Comparison of ENCODE assay signal across 9 cellular contexts in the genomic region with DNA sequence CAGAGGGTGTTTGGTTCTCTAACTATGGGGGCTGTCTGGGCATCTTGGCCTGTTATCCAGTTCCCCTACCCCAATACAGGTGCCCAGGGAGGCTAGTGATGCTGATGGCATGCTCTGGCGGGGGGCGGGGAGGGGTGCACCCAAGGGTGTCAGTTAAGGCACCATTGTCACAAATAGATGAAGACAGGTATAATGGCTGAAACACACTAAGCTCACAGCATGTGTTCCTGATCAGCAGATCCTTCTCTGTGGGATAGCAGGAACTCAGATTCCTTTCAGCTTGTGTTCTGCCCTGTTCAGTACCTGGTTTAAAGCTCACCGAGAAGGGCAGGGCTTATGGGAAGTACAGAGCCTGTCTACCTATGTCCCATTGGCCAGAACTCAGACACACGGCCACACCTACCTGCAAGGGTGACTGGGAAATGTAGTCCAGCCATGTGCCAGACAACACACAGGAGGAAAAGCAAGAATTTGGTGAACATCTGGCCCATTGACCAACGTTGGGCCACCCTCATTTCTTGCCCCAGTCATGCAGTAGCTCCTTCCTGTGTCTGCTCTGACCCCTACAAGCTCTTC. TPM values are rescaled to one million over a fixed set of nuclear protein-coding genes. Genes with fewer than 3 reads are reported as not detected.
A peak's percentile ranks its signal among the peaks of the same experiment; 100 is the strongest.
DNase-seq lines count a peak whose midpoint lies in the region; ATAC-seq, FAIRE-seq and TF ChIP-seq lines count a peak whose summit lies in the region.
"Had no signal": no experiment of that assay in that cellular context is flagged by ENCODE, and none has a peak within 500 bp of the region (broad histone marks: within the 10 kb centered on the region; RNA-seq: fewer than 3 reads in every experiment).

No MANE protein-coding gene starts in this region.

- 14 to 38% methylated on average over 4 to 5 of the region's 5 CpGs for WGBS in body of pancreas, 2 donors
- WGBS in pancreas, 2 donors, result 39 to 43% methylated on average over 5 of the region's 5 CpGs

- H3K4me3 ChIP-seq in body of pancreas (no peak overlapping the region), pancreas (no peak overlapping the region)
- H3K4me3 ChIP-seq: heart left ventricle, Peyer's patch had no signal

- no peak overlapping the region for H3K4me3 Mint-ChIP-seq in HFFc6

- H3K9me3 ChIP-seq in body of pancreas (no peaks in the 10 kb centered on the region), pancreas (no peaks in the 10 kb centered on the region)
- H3K9me3 ChIP-seq: heart left ventricle, Peyer's patch had no signal

- TF ChIP-seq POLR2A in body of pancreas (IDR thresholded peaks at IDR 0.05), result no peak

- FAIRE-seq in pancreas (lab: Jason Lieb, UNC), result no peak

- H3K36me3 Mint-ChIP-seq in HFFc6 (ENCODE audit: low read depth), result no peaks in the 10 kb centered on the region

- H3K4me1 Mint-ChIP-seq in HFFc6 (ENCODE audit: low read depth), result no peaks in the 10 kb centered on the region

- H3K36me3 ChIP-seq in body of pancreas (replicated peaks in 1 of 2; ENCODE audit: insufficient read depth in 1 of 2, low read depth in 2 of 2), result no peaks in the 10 kb centered on the region
- no peaks in the 10 kb centered on the region for H3K36me3 ChIP-seq in pancreas
- H3K36me3 ChIP-seq: heart left ventricle, Peyer's patch had no signal

- no peak for TF ChIP-seq CTCF in GM10266 (IDR thresholded peaks at IDR 0.05; ENCODE audit: control insufficient read depth, insufficient read depth, low read depth, missing control alignments)
- TF ChIP-seq CTCF in HFFc6 (IDR thresholded peaks at IDR 0.05), result no peak
- no peak for TF ChIP-seq CTCF in body of pancreas (IDR thresholded peaks at IDR 0.05)
- no peak for TF ChIP-seq CTCF in pancreas (IDR thresholded peaks at IDR 0.05)
- TF ChIP-seq CTCF in omental fat pad (IDR thresholded peaks at IDR 0.05), result no peak

- H3K9me3 Mint-ChIP-seq in HFFc6, result peaks cover 4% of the 10 kb centered on the region; the same call in 1 of the 2 replicates

- H3K27me3 ChIP-seq in body of pancreas (peaks cover 0 to 14% of the 10 kb centered on the region in 2 donors), pancreas (peaks cover 0 to 13% (median 3%) of the 10 kb centered on the region in 4 donors)

- no peak for ATAC-seq in body of pancreas
- ATAC-seq in pancreas, result peak; percentile 72 to 90 (median 80)
- ATAC-seq in omental fat pad (ENCODE audit: low FRiP score), result no peak
- ATAC-seq in HG02571 (IDR thresholded peaks at IDR 0.05; ENCODE audit: unreplicated experiment), result no peak

- no peaks in the 10 kb centered on the region for H3K4me1 ChIP-seq in body of pancreas
- H3K4me1 ChIP-seq in pancreas, result no peaks in the 10 kb centered on the region

- intact Hi-C loops in body of pancreas (cut with DNase I), result no loop called here
- intact Hi-C loops in pancreas (cut with DNase I), result no loop called here

- H3K27me3 Mint-ChIP-seq in HFFc6 (ENCODE audit: insufficient read depth), result peaks cover 30% of the 10 kb centered on the region

- DNase-seq in GM10266 (ENCODE audit: extremely low spot score) (peak; percentile 66), HFFc6 (peak; percentile 12), NCI-H526 treated with DMSO at 0.1 percent for 48 hours (lab: John Stamatoyannopoulos, UW) (peak; percentile 90), body of pancreas (peak; percentile 18 to 36 (median 28)), pancreas (peak in 2 of 6 donors; percentile 9 to 24), omental fat pad (ENCODE audit: low spot score) (no peak)
- DNase-seq: heart left ventricle had no signal

- no peak overlapping the region for H3K27ac Mint-ChIP-seq in HFFc6

- no peak overlapping the region for H3K27ac ChIP-seq in body of pancreas
- no peak overlapping the region for H3K27ac ChIP-seq in pancreas
- H3K27ac ChIP-seq: heart left ventricle, Peyer's patch had no signal

RNA-seq across cellular contexts. Expression of a gene that starts 3.4 kb away (rescaled TPM):
- total RNA-seq in HFFc6 (2021; fragmentation: NEBNext Ultra II Directional; extraction: Animal tissue kit (Norgen Biotek cat#: 25700)), result not detected
- not detected for total RNA-seq in body of pancreas
- total RNA-seq in pancreas, result under 1 TPM in 3 of 6 donors, not detected in 3; 0.09 to 0.28 (median 0.21) TPM
- polyA plus RNA-seq in pancreas, result under 1 TPM; 0.08 to 0.09 TPM
- total RNA-seq in omental fat pad, result not detected
- total RNA-seq: Peyer's patch had no signal

Comparison
In these comparisons a context has a peak if more than half of its experiments do, and no peak if none do; other contexts are left out.
1. ATAC-seq: peak in pancreas (4 of 4); none in body of pancreas (single experiment), omental fat pad (single experiment) and HG02571 (single experiment).